15 cellular contexts compared by ENCODE assay signal in genomic region chr22:48379371-48379770, GRCh38.
"Had no signal": no experiment of that assay in that cellular context is flagged by ENCODE, and none has a peak within 500 bp of the region (broad histone marks: within the 10 kb centered on the region; RNA-seq: fewer than 3 reads in every experiment).

No MANE protein-coding gene starts in this region.

- H3K4me3 ChIP-seq: mucosa of descending colon, pancreas, testis, tibial nerve had no signal

- H3K36me3 ChIP-seq: pancreas, tibial nerve had no signal

- H3K4me1 ChIP-seq: foreskin keratinocyte, pancreas, testis, tibial nerve had no signal

- H3K27ac ChIP-seq: foreskin keratinocyte, pancreas, testis, tibial nerve had no signal

- ATAC-seq: foreskin keratinocyte; left cardiac atrium; mucosa of descending colon; natural killer cell; pancreas; right cardiac atrium; stimulated activated memory B cell treated with anti-CD40 and anti-IgM and Interleukin-4, amounts not matched to agents 10 μg/mL and 1 μg/mL and 100 μg/mL, for 72 hours had no signal

- H3K9me3 ChIP-seq: mucosa of descending colon, pancreas, testis had no signal

- H3K27me3 ChIP-seq: foreskin keratinocyte, pancreas, testis, tibial nerve had no signal

- DNase-seq: erythroblast; foreskin keratinocyte; immature natural killer cell; kidney; left cardiac atrium; mammary epithelial cell; mucosa of descending colon; natural killer cell; nucleus accumbens; right cardiac atrium; stimulated activated CD4-positive, alpha-beta T cell treated with anti-CD3 and anti-CD28 coated beads, Interleukin-4, amount 100 ng/mL, for 24 hours; testis had no signal
